ENCODE assay signal across 8 cellular contexts in genomic region chr2:148021059-148021985, GRCh38. TPM values are rescaled to one million over a fixed set of nuclear protein-coding genes. Genes with fewer than 3 reads are reported as not detected.
DNase-seq lines count a peak whose midpoint lies in the region; ATAC-seq and TF ChIP-seq lines count a peak whose summit lies in the region.

MBD5 (plus strand) TSS chr2:148021091.

- peak within 1 kb of the TSS; percentile 92 to 94 for H3K4me3 ChIP-seq in muscle layer of duodenum (ENCODE audit: low read depth in 1 of 2, low read length in 2 of 2)
- H3K4me3 ChIP-seq in stomach: peak within 1 kb of the TSS; percentile 85 to 96 (median 88)

- intact Hi-C loops in stomach (cut with DNase I; ENCODE audit: low total_unique reads): no loop called here

- peaks cover 0 to 22% of the 10 kb centered on the region in 2 donors for H3K4me1 ChIP-seq in muscle layer of duodenum (ENCODE audit: control insufficient read depth in 1 of 2, insufficient read depth in 2 of 2, low read length in 2 of 2)
- peaks cover 24 to 59% (median 45%) of the 10 kb centered on the region in 4 donors for H3K4me1 ChIP-seq in stomach

- DNase-seq in SIG-M5 treated with dmso at 0.1 percent for 504 hours (lab: John Stamatoyannopoulos, UW; ENCODE audit: unreplicated experiment): peak; percentile 45
- no peak for DNase-seq in SIG-M5 (lab: John Stamatoyannopoulos, UW)
- peak; percentile 52 for DNase-seq in NCI-H146 (lab: John Stamatoyannopoulos, UW)
- peak; percentile 34 to 50 for DNase-seq in activated CD4-positive, alpha-beta T cell treated with anti-CD3 and anti-CD28 coated beads, Interleukin-2, amount 50 U/mL, for 48 hours
- peak; percentile 82 to 87 for DNase-seq in erythroblast (lab: John Stamatoyannopoulos, UW)
- peak; percentile 37 for DNase-seq in stomach

- H3K27ac ChIP-seq in muscle layer of duodenum (ENCODE audit: low read length) (peak within 1 kb of the TSS; percentile 93), stomach (peak within 1 kb of the TSS; percentile 91 to 98 (median 97))

- peak; percentile 45 for TF ChIP-seq POLR2A in erythroblast (IDR thresholded peaks at IDR 0.05; ENCODE audit: low read length)
- TF ChIP-seq POLR2A in stomach (IDR thresholded peaks at IDR 0.05): no peak

- WGBS in stomach, 5 donors: 0 to 2% (median 1%) methylated on average over 9 to 11 of the region's 11 CpGs

- H3K36me3 ChIP-seq in muscle layer of duodenum (ENCODE audit: control insufficient read depth in 1 of 2, insufficient read depth in 2 of 2, low read length in 2 of 2) (no peaks in the 10 kb centered on the region), stomach (no peaks in the 10 kb centered on the region)

- H3K9me3 ChIP-seq in muscle layer of duodenum (ENCODE audit: control insufficient read depth in 1 of 2, low read length in 2 of 2) (no peaks in the 10 kb centered on the region), stomach (no peaks in the 10 kb centered on the region)

- ATAC-seq in HG02588 (IDR thresholded peaks at IDR 0.05; ENCODE audit: unreplicated experiment): peak; percentile 33

- no peak for TF ChIP-seq CTCF in stomach (IDR thresholded peaks at IDR 0.05)

- no peak for TF ChIP-seq EP300 in stomach (IDR thresholded peaks at IDR 0.05)

- H3K27me3 ChIP-seq in muscle layer of duodenum (ENCODE audit: low read depth, low read length): no peaks in the 10 kb centered on the region
- H3K27me3 ChIP-seq in stomach: no peaks in the 10 kb centered on the region

RNA-seq across cellular contexts. Expression of gene MBD5, which starts in this region (rescaled TPM):
- total RNA-seq in stomach: 100 to 1,000 TPM in 2 of 5 donors, 10 to 100 TPM in 2, 1 to 10 TPM in 1; 6.1 to 173 (median 72.9) TPM
- polyA plus RNA-seq in stomach: 1 to 10 TPM; 3.2 to 6.6 (median 5.0) TPM
